In genomic region chr2:68466778-68467076, GRCh38 we compare ENCODE assay signal across 8 cellular contexts. TPM values are rescaled to one million over a fixed set of nuclear protein-coding genes. Genes with fewer than 3 reads are reported as not detected.
DNase-seq lines count a peak whose midpoint lies in the region; ATAC-seq lines count a peak whose summit lies in the region.

No MANE protein-coding gene starts in this region.

- peak overlapping the region; percentile 93 for H3K27ac ChIP-seq in effector memory CD4-positive, alpha-beta T cell (ENCODE audit: insufficient read depth, low read length, poor library complexity, severe bottlenecking)

- H3K27me3 ChIP-seq in effector memory CD4-positive, alpha-beta T cell (replicated peaks; ENCODE audit: control insufficient read depth, insufficient read depth, low read length, poor library complexity, severe bottlenecking): no peaks in the 10 kb centered on the region

- H3K4me3 ChIP-seq in effector memory CD4-positive, alpha-beta T cell (ENCODE audit: insufficient read depth, low read depth, low read length, poor library complexity, severe bottlenecking): peak overlapping the region; percentile 92

- peak overlapping the region; percentile 85 to 98 (median 94) for H3K27ac Mint-ChIP-seq in naive thymus-derived CD8-positive, alpha-beta T cell

- no peaks in the 10 kb centered on the region for H3K9me3 Mint-ChIP-seq in naive thymus-derived CD8-positive, alpha-beta T cell

- peak overlapping the region; percentile 87 to 98 (median 96) for H3K4me3 Mint-ChIP-seq in naive thymus-derived CD8-positive, alpha-beta T cell

- peaks cover 0 to 4% (median 0%) of the 10 kb centered on the region in 3 donors for H3K36me3 Mint-ChIP-seq in naive thymus-derived CD8-positive, alpha-beta T cell

- H3K9me3 ChIP-seq in effector memory CD4-positive, alpha-beta T cell (ENCODE audit: control insufficient read depth, low read length): no peaks in the 10 kb centered on the region

- H3K4me1 Mint-ChIP-seq in naive thymus-derived CD8-positive, alpha-beta T cell: peaks cover 12 to 53% (median 41%) of the 10 kb centered on the region in 4 donors

- peak; percentile 35 for ATAC-seq in GM21515 (IDR thresholded peaks at IDR 0.05; ENCODE audit: unreplicated experiment)
- ATAC-seq in naive thymus-derived CD8-positive, alpha-beta T cell: no peak
- ATAC-seq in GM19023 (IDR thresholded peaks at IDR 0.05; ENCODE audit: unreplicated experiment): no peak
- ATAC-seq in HG03378 (IDR thresholded peaks at IDR 0.05; ENCODE audit: unreplicated experiment): no peak

- POLR2A ChIA-PET in naive thymus-derived CD8-positive, alpha-beta T cell (lab: Charles Lee): interaction anchor here (0.6 to 2.9 kb wide), 16 partner anchors 11 to 458 kb away, joined by 3 to 19 read pairs (median 5); partner anchors contain the start of genes ARHGAP25 and PPP3R1

- peaks cover 30% of the 10 kb centered on the region for H3K4me1 ChIP-seq in effector memory CD4-positive, alpha-beta T cell (ENCODE audit: control insufficient read depth, insufficient read depth, low read length, poor library complexity, severe bottlenecking)

- no peaks in the 10 kb centered on the region for H3K27me3 Mint-ChIP-seq in naive thymus-derived CD8-positive, alpha-beta T cell

- H3K36me3 ChIP-seq in effector memory CD4-positive, alpha-beta T cell (ENCODE audit: control insufficient read depth, insufficient read depth, low read length): no peaks in the 10 kb centered on the region

- DNase-seq in LHCN-M2 (ENCODE audit: low read depth) (peak; percentile 14), iPS-NIHi11 (ENCODE audit: low spot score) (no peak), HK-2 (ENCODE audit: unreplicated experiment) (no peak)
- DNase-seq in effector memory CD4-positive, alpha-beta T cell: no peak
- DNase-seq in naive thymus-derived CD8-positive, alpha-beta T cell: no peak

RNA-seq across cellular contexts. Expression of gene FBXO48, which starts 0.4 kb away (rescaled TPM):
- total RNA-seq in LHCN-M2 (2014; rRNA removed): 0.64 and 1.0 TPM in 2 replicates
- 0.26 TPM for polyA plus RNA-seq in LHCN-M2 (2012)
- total RNA-seq in naive thymus-derived CD8-positive, alpha-beta T cell: 1 to 10 TPM; 4.8 to 5.6 TPM
- polyA plus RNA-seq in naive thymus-derived CD8-positive, alpha-beta T cell: under 1 TPM; 0.19 to 0.69 (median 0.36) TPM

RNA-seq across cellular contexts. Expression of gene APLF, which starts 0.7 kb away (rescaled TPM):
- 2.0 and 3.4 TPM in 2 replicates for total RNA-seq in LHCN-M2 (2014; rRNA removed)
- 0.80 TPM for polyA plus RNA-seq in LHCN-M2 (2012)
- total RNA-seq in naive thymus-derived CD8-positive, alpha-beta T cell: 1 to 10 TPM; 9.7 TPM
- 1 to 10 TPM; 1.4 to 1.6 (median 1.6) TPM for polyA plus RNA-seq in naive thymus-derived CD8-positive, alpha-beta T cell
